Comparison of ENCODE assay signal across 1 cellular context in the genomic region with DNA sequence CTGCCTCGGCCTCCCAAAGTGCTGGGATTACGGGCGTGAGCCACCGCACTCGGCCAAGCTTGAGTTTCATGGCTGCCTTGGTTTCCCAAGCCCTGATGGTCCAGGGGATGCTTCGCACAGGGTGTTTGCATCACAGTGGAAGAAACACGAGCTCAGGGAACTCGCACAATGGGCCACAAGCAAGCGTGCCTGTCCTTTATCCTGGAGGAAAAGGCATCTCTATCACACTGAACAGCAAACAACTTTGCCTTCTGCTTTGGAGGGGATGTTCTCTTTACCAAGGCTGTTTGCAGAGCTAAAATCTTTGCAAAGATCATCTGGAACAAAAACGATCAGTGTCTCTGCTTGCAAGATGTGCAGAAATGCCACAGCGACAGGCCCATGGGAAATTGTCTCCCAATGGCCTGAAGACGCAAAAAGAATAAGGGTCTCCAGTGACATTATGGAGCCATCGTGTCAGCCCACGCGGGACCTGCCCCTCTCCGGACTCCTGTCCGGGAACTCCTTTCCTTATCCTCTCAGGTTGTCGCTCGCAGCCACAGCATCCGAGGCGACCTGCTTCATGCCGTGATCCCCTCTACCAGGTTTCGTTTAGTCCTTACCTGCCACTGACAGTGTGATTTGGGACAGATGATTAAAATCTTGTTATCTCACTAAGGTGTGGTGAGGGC.
TF ChIP-seq lines count a peak whose summit lies in the region.

No MANE protein-coding gene starts in this region.

TF ChIP-seq in HepG2, 621 proteins besides CTCF, POLR2A, EP300 and RAD21:
- TF ChIP-seq HOXD1 (CRISPR knock-in tag; IDR thresholded peaks at IDR 0.05) = no peak
- TF ChIP-seq, protein P1, sequence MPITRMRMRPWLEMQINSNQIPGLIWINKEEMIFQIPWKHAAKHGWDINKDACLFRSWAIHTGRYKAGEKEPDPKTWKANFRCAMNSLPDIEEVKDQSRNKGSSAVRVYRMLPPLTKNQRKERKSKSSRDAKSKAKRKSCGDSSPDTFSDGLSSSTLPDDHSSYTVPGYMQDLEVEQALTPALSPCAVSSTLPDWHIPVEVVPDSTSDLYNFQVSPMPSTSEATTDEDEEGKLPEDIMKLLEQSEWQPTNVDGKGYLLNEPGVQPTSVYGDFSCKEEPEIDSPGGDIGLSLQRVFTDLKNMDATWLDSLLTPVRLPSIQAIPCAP (CRISPR knock-in tag; IDR thresholded peaks at IDR 0.05; ENCODE audit: low read depth) = no peak
- TF ChIP-seq, protein P2, sequence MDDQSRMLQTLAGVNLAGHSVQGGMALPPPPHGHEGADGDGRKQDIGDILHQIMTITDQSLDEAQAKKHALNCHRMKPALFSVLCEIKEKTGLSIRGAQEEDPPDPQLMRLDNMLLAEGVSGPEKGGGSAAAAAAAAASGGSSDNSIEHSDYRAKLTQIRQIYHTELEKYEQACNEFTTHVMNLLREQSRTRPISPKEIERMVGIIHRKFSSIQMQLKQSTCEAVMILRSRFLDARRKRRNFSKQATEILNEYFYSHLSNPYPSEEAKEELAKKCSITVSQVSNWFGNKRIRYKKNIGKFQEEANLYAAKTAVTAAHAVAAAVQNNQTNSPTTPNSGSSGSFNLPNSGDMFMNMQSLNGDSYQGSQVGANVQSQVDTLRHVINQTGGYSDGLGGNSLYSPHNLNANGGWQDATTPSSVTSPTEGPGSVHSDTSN (CRISPR knock-in tag; IDR thresholded peaks at IDR 0.05; ENCODE audit: borderline replicate concordance) = no peak
- TF ChIP-seq, protein P3, sequence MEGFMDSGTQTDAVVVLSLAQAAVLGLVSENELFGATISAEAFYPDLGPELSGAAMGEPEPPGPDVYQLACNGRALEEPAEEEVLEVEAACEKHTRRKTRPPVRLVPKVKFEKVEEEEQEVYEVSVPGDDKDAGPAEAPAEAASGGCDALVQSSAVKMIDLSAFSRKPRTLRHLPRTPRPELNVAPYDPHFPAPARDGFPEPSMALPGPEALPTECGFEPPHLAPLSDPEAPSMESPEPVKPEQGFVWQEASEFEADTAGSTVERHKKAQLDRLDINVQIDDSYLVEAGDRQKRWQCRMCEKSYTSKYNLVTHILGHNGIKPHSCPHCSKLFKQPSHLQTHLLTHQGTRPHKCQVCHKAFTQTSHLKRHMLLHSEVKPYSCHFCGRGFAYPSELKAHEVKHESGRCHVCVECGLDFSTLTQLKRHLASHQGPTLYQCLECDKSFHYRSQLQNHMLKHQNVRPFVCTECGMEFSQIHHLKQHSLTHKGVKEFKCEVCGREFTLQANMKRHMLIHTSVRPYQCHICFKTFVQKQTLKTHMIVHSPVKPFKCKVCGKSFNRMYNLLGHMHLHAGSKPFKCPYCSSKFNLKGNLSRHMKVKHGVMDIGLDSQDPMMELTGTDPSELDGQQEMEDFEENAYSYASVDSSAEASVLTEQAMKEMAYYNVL (CRISPR knock-in tag; IDR thresholded peaks at IDR 0.05; ENCODE audit: borderline replicate concordance) = no peak
- TF ChIP-seq ZNF143 (CRISPR knock-in tag; IDR thresholded peaks at IDR 0.05) = no peak
